In the genomic region with DNA sequence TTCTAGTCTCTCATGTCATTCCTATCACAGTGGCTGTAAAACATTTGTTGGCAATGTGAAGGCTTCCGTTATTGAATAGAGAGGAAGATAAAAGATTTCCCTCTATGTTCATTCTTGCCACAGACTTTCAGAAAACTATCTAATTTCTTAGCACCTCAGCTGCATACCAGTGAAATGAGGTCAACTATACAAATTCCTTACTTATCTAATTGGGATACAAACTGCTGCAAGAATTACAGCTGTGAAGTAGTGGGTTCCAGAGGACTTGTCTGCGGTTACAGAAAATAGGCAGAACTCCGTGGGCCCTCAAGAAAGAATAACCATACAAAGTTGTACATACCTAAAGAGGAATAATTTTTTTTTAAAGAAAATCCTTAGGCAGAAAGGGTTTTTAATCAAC, we compare ENCODE assay signal across 25 cellular contexts.
"Had no signal": no experiment of that assay in that cellular context is flagged by ENCODE, and none has a peak within 500 bp of the region (broad histone marks: within the 10 kb centered on the region; RNA-seq: fewer than 3 reads in every experiment).

No MANE protein-coding gene starts in this region.

- H3K36me3 Mint-ChIP-seq: activated naive CD8-positive, alpha-beta T cell treated with anti-CD3 and anti-CD28 coated beads, Interleukin-2, amount 10 ng/mL, durations not matched to agents 7 days and 5 days; brain; WTC11 had no signal

- H3K4me3 Mint-ChIP-seq: activated CD8-positive, alpha-beta T cell treated with anti-CD3 and anti-CD28 coated beads, Interleukin-2, amount 10 ng/mL, durations not matched to agents 7 days and 5 days; activated naive CD8-positive, alpha-beta T cell treated with anti-CD3 and anti-CD28 coated beads, Interleukin-2, amount 10 ng/mL, durations not matched to agents 7 days and 5 days; brain; T-helper 17 cell; WTC11 had no signal

- H3K27ac Mint-ChIP-seq: activated CD8-positive, alpha-beta T cell treated with anti-CD3 and anti-CD28 coated beads, Interleukin-2, amount 10 ng/mL, durations not matched to agents 7 days and 5 days; activated naive CD8-positive, alpha-beta T cell treated with anti-CD3 and anti-CD28 coated beads, Interleukin-2, amount 10 ng/mL, durations not matched to agents 7 days and 5 days; brain; T-helper 17 cell; WTC11 had no signal

- H3K9me3 ChIP-seq: adrenal gland, MG63 had no signal

- H3K4me1 Mint-ChIP-seq: activated naive CD8-positive, alpha-beta T cell treated with anti-CD3 and anti-CD28 coated beads, Interleukin-2, amount 10 ng/mL, durations not matched to agents 7 days and 5 days; T-helper 17 cell had no signal

- ATAC-seq: activated CD8-positive, alpha-beta T cell treated with anti-CD3 and anti-CD28 coated beads, Interleukin-2, amount 10 ng/mL, durations not matched to agents 7 days and 5 days; PC-3; T-helper 17 cell; WTC11 had no signal

- H3K27me3 ChIP-seq: MG63 had no signal

- H3K9me3 Mint-ChIP-seq: activated naive CD8-positive, alpha-beta T cell treated with anti-CD3 and anti-CD28 coated beads, Interleukin-2, amount 10 ng/mL, durations not matched to agents 7 days and 5 days; WTC11 had no signal

- H3K4me1 ChIP-seq: adrenal gland had no signal

- H3K27ac ChIP-seq: adrenal gland had no signal

- H3K36me3 ChIP-seq: adrenal gland, MG63 had no signal

- H3K4me3 ChIP-seq: adrenal gland, MG63 had no signal

- DNase-seq: activated CD4-positive, alpha-beta T cell treated with anti-CD3 and anti-CD28 coated beads for 48 hours; activated CD4-positive, alpha-beta T cell treated with anti-CD3 and anti-CD28 coated beads, Interleukin-2, amount 50 U/mL, for 4 hours; activated CD4-positive, CD25-positive, alpha-beta regulatory T cell treated with anti-CD3 and anti-CD28 coated beads, Interleukin-2, amount 50 U/mL, for 72 hours; activated CD8-positive, alpha-beta memory T cell treated with anti-CD3 and anti-CD28 coated beads, Interleukin-2, amount 50 U/mL, for 48 hours; activated CD8-positive, alpha-beta T cell treated with anti-CD3 and anti-CD28 coated beads, Interleukin-2, amount 10 ng/mL, durations not matched to agents 7 days and 5 days; activated naive CD4-positive, alpha-beta T cell treated with anti-CD3 and anti-CD28 coated beads, Interleukin-2, amount 50 U/mL, for 16 hours; activated naive CD8-positive, alpha-beta T cell treated with anti-CD3 and anti-CD28 coated beads, Interleukin-2, amount 10 ng/mL, durations not matched to agents 7 days and 5 days; activated T-cell treated with anti-CD3 and anti-CD28 coated beads, Interleukin-2, amount 50 U/mL, for 1 hour; aorta; MG63; MV-4-11; NCI-H1092 treated with DMSO at 0.1 percent for 48 hours; NCI-H1417 treated with DMSO at 0.1 percent for 48 hours; NCI-H1694; NCI-H2029; NCI-H2107; NCI-H510A treated with DMSO at 0.1 percent for 48 hours; NCI-H69; PC-3; SHP77 treated with DMSO at 0.1 percent for 48 hours; T-helper 17 cell; T-helper 9 cell had no signal

- H3K27me3 Mint-ChIP-seq: activated naive CD8-positive, alpha-beta T cell treated with anti-CD3 and anti-CD28 coated beads, Interleukin-2, amount 10 ng/mL, durations not matched to agents 7 days and 5 days; brain; T-helper 17 cell had no signal
